In genomic region chrX:1591863-1592127, GRCh38 we compare ENCODE assay signal across 8 cellular contexts. TPM values are rescaled to one million over a fixed set of nuclear protein-coding genes. Genes with fewer than 3 reads are reported as not detected.
DNase-seq lines count a peak whose midpoint lies in the region; ATAC-seq and TF ChIP-seq lines count a peak whose summit lies in the region.

No MANE protein-coding gene starts in this region.

- H3K4me2 ChIP-seq in mesenchymal stem cell (ENCODE audit: low read length, poor library complexity, severe bottlenecking) = peak overlapping the region; percentile 81

- H2BK12ac ChIP-seq in mesenchymal stem cell (ENCODE audit: low read length in 2 of 2) = peak overlapping the region in 1 of 2 experiments; percentile 55

- DNase-seq in heart right ventricle = no peak
- no peak for DNase-seq in left ventricle myocardium superior
- DNase-seq in MCF 10A (ENCODE audit: unreplicated experiment) = no peak
- peak; percentile 23 for DNase-seq in mesenchymal stem cell
- DNase-seq in uterus = no peak
- no peak for DNase-seq in SK-N-DZ (ENCODE audit: low spot score)
- DNase-seq in A172 (ENCODE audit: low spot score) = no peak

- H3K27ac ChIP-seq in heart right ventricle = peak overlapping the region; percentile 62 to 94 (median 90)
- H3K27ac ChIP-seq in mesenchymal stem cell (ENCODE audit: low read length, poor library complexity, severe bottlenecking) = peak overlapping the region; percentile 51
- H3K27ac ChIP-seq in uterus = peak overlapping the region; percentile 79 to 86

- peak overlapping the region; percentile 93 for H3K27ac Mint-ChIP-seq in MCF 10A (ENCODE audit: low read depth, unreplicated experiment)

- peak overlapping the region; percentile 94 for H3K9ac ChIP-seq in mesenchymal stem cell (ENCODE audit: low read length)

- H3K27me3 Mint-ChIP-seq in MCF 10A (ENCODE audit: insufficient read depth, unreplicated experiment) = no peaks in the 10 kb centered on the region

- H3K79me1 ChIP-seq in mesenchymal stem cell (replicated peaks; ENCODE audit: low read length, poor library complexity, severe bottlenecking) = peaks cover 11% of the 10 kb centered on the region

- no peak overlapping the region for H2AK5ac ChIP-seq in mesenchymal stem cell (ENCODE audit: low read length, severe bottlenecking)

- peak overlapping the region in 1 of 2 experiments; percentile 82 for H3K14ac ChIP-seq in mesenchymal stem cell (ENCODE audit: low read length in 2 of 2)

- H3K4me3 Mint-ChIP-seq in MCF 10A (ENCODE audit: unreplicated experiment) = peak overlapping the region; percentile 86

- BruUV-seq in MCF 10A (replicated peaks; lab: Mats Ljungman, UMichigan) = no TSS peak

- H3K4me1 Mint-ChIP-seq in MCF 10A (ENCODE audit: insufficient read depth, unreplicated experiment) = peaks cover 7% of the 10 kb centered on the region

- H3K36me3 Mint-ChIP-seq in MCF 10A (ENCODE audit: insufficient read depth, unreplicated experiment) = peaks cover 48% of the 10 kb centered on the region

- H3K18ac ChIP-seq in mesenchymal stem cell (ENCODE audit: low read depth in 1 of 2, low read length in 2 of 2) = peak overlapping the region; percentile 66 to 85

- H3K4me3 ChIP-seq in heart right ventricle (peak overlapping the region; percentile 67 to 88 (median 76)), mesenchymal stem cell (ENCODE audit: insufficient read depth in 1 of 2, low read depth in 1 of 2, low read length in 2 of 2) (peak overlapping the region; percentile 92 to 97), uterus (peak overlapping the region; percentile 90 to 94)

- H3K27me3 ChIP-seq in heart right ventricle = no peaks in the 10 kb centered on the region
- H3K27me3 ChIP-seq in mesenchymal stem cell (ENCODE audit: control insufficient read depth in 1 of 2, insufficient read depth in 1 of 2, low read length in 2 of 2) = no peaks in the 10 kb centered on the region
- H3K27me3 ChIP-seq in uterus = no peaks in the 10 kb centered on the region

- H2BK120ac ChIP-seq in mesenchymal stem cell (ENCODE audit: low read depth, low read length) = peak overlapping the region; percentile 38

- CTCF ChIA-PET in MCF 10A (lab: Yijun Ruan, JAX) = no interaction called here

- no peak overlapping the region for H2BK15ac ChIP-seq in mesenchymal stem cell (ENCODE audit: low read depth, poor library complexity, severe bottlenecking)

- H3K4me1 ChIP-seq in heart right ventricle (peaks cover 0 to 34% (median 18%) of the 10 kb centered on the region in 9 donors), mesenchymal stem cell (ENCODE audit: control insufficient read depth, insufficient read depth, low read depth, low read length) (peaks cover 15% of the 10 kb centered on the region), uterus (no peaks in the 10 kb centered on the region)

- H3K9me3 ChIP-seq in heart right ventricle (no peaks in the 10 kb centered on the region), mesenchymal stem cell (ENCODE audit: control insufficient read depth, low read length) (no peaks in the 10 kb centered on the region), uterus (no peaks in the 10 kb centered on the region)

- intact Hi-C loops in heart right ventricle (cut with DNase I) = loop anchor here in 6 of 10 donors (5.0 to 10.0 kb wide), 5 partner anchors 134 to 199 kb away; partner anchors contain the start of genes ASMTL (in 4 of the 6) and SLC25A6 (in 3 of the 6)
- intact Hi-C loops in left ventricle myocardium superior (cut with micrococcal nuclease) = no loop called here
- intact Hi-C loops in MCF 10A (cut with micrococcal nuclease) = no loop called here
- intact Hi-C loops in uterus (cut with DNase I; ENCODE audit: low total_unique reads) = loop anchor here (5.0 kb wide), 1 partner anchor 139 kb away; the partner anchor contains the start of gene ASMTL

- TF ChIP-seq CTCF in heart right ventricle (IDR thresholded peaks at IDR 0.05) (no peak), MCF 10A (IDR thresholded peaks at IDR 0.05; ENCODE audit: unreplicated experiment) (no peak), uterus (IDR thresholded peaks at IDR 0.05) (no peak)

- peak overlapping the region; percentile 89 for H4K91ac ChIP-seq in mesenchymal stem cell (ENCODE audit: low read length)

- peak overlapping the region in 1 of 2 experiments; percentile 95 for H3K23ac ChIP-seq in mesenchymal stem cell (ENCODE audit: low read length in 2 of 2)

- no peak for TF ChIP-seq POLR2A in uterus (IDR thresholded peaks at IDR 0.05)

- H2BK5ac ChIP-seq in mesenchymal stem cell (ENCODE audit: low read depth, low read length, poor library complexity, severe bottlenecking) = peak overlapping the region; percentile 82

- H4K8ac ChIP-seq in mesenchymal stem cell (ENCODE audit: low read length) = peak overlapping the region; percentile 85

- ATAC-seq in heart right ventricle (peak in 3 of 8 donors; percentile 27 to 49 (median 29)), left ventricle myocardium superior (no peak), HG03175 (IDR thresholded peaks at IDR 0.05; ENCODE audit: unreplicated experiment) (no peak)

- POLR2A ChIA-PET in MCF 10A (lab: Yijun Ruan, JAX) = no interaction called here

- WGBS in heart right ventricle, 2 donors = 2 to 3% methylated on average over 19 of the region's 19 CpGs
- WGBS in mesenchymal stem cell = 3% methylated on average over 15 of the region's 19 CpGs

- H3K4ac ChIP-seq in mesenchymal stem cell (ENCODE audit: low read depth in 1 of 2, low read length in 2 of 2) = peak overlapping the region; percentile 80 to 92

- H3K9me3 Mint-ChIP-seq in MCF 10A (ENCODE audit: unreplicated experiment) = no peaks in the 10 kb centered on the region

- no peak overlapping the region for H2AFZ ChIP-seq in mesenchymal stem cell (ENCODE audit: low read depth, low read length)

- H3K36me3 ChIP-seq in heart right ventricle (peaks cover 0 to 33% (median 28%) of the 10 kb centered on the region in 9 donors), mesenchymal stem cell (ENCODE audit: control insufficient read depth in 1 of 2, insufficient read depth in 2 of 2, low read depth in 1 of 2, low read length in 2 of 2) (peaks cover 32 to 37% of the 10 kb centered on the region in 2 experiments), uterus (no peaks in the 10 kb centered on the region)

RNA-seq across cellular contexts. Expression of gene AKAP17A, which starts 0.4 kb away (rescaled TPM):
- total RNA-seq in heart right ventricle (10 to 100 TPM; 12.2 to 20.3 (median 15.8) TPM), left ventricle myocardium superior (16.8 TPM), MCF 10A (2022) (76.2 TPM in 2 replicates), uterus (10 to 100 TPM; 21.5 to 52.9 (median 29.6) TPM)
- 10 to 100 TPM; 21.1 to 35.6 TPM for polyA plus RNA-seq in heart right ventricle
- 24.2 TPM for polyA plus RNA-seq in mesenchymal stem cell (2013, experiment 1 of 2)
- polyA plus RNA-seq in mesenchymal stem cell (2013, experiment 2 of 2) = 23.7 TPM
- polyA plus RNA-seq in SK-N-DZ (2014; cell fraction: cytosol; rRNA removed) = 17.1 and 26.6 TPM in 2 replicates
- polyA plus RNA-seq in SK-N-DZ (2014; cell fraction: nucleus; rRNA removed) = 121 and 140 TPM in 2 replicates
- 31.6 and 42.9 TPM in 2 replicates for total RNA-seq in A172 (2014; rRNA removed; shearing (Covaris generic))

RNA-seq across cellular contexts. Expression of gene ASMT, which starts 23.1 kb away (rescaled TPM):
- total RNA-seq in heart right ventricle (not detected), left ventricle myocardium superior (not detected), MCF 10A (2022) (not detected in 2 replicates), uterus (1 to 10 TPM in 1 of 4 donors, under 1 TPM in 1, not detected in 2; 0.21 to 2.6 TPM)
- under 1 TPM; 0.09 to 0.37 TPM for polyA plus RNA-seq in heart right ventricle
- 0.04 TPM for polyA plus RNA-seq in mesenchymal stem cell (2013, experiment 1 of 2)
- polyA plus RNA-seq in mesenchymal stem cell (2013, experiment 2 of 2) = 0.04 TPM
- not detected in 2 replicates for polyA plus RNA-seq in SK-N-DZ (2014; cell fraction: cytosol; rRNA removed)
- not detected in 2 replicates for polyA plus RNA-seq in SK-N-DZ (2014; cell fraction: nucleus; rRNA removed)
- total RNA-seq in A172 (2014; rRNA removed; shearing (Covaris generic)) = not detected in 2 replicates

RNA-seq across cellular contexts. Expression of gene P2RY8, which starts 54.8 kb away (rescaled TPM):
- total RNA-seq in heart right ventricle = 1 to 10 TPM; 1.2 to 6.7 (median 4.1) TPM
- 1 to 10 TPM; 1.0 to 3.2 TPM for polyA plus RNA-seq in heart right ventricle
- total RNA-seq in left ventricle myocardium superior = 2.6 TPM
- not detected in 2 replicates for total RNA-seq in MCF 10A (2022)
- polyA plus RNA-seq in mesenchymal stem cell (2013, experiment 1 of 2) = not detected
- polyA plus RNA-seq in mesenchymal stem cell (2013, experiment 2 of 2) = not detected
- total RNA-seq in uterus = 1 to 10 TPM in 1 of 4 donors, under 1 TPM in 2, not detected in 1; 0.59 to 3.6 (median 0.90) TPM
- not detected in 2 replicates for polyA plus RNA-seq in SK-N-DZ (2014; cell fraction: cytosol; rRNA removed)
- not detected in 2 replicates for polyA plus RNA-seq in SK-N-DZ (2014; cell fraction: nucleus; rRNA removed)
- not detected in 2 replicates for total RNA-seq in A172 (2014; rRNA removed; shearing (Covaris generic))

Comparison
In these comparisons a context has a peak if more than half of its experiments do, and no peak if none do; other contexts are left out.
1. intact Hi-C loops: an anchor here in heart right ventricle (5.0 to 10.0 kb wide) and uterus (5.0 kb wide); none called in left ventricle myocardium superior and MCF 10A.